8 cellular contexts compared by ENCODE assay signal in the genomic region with DNA sequence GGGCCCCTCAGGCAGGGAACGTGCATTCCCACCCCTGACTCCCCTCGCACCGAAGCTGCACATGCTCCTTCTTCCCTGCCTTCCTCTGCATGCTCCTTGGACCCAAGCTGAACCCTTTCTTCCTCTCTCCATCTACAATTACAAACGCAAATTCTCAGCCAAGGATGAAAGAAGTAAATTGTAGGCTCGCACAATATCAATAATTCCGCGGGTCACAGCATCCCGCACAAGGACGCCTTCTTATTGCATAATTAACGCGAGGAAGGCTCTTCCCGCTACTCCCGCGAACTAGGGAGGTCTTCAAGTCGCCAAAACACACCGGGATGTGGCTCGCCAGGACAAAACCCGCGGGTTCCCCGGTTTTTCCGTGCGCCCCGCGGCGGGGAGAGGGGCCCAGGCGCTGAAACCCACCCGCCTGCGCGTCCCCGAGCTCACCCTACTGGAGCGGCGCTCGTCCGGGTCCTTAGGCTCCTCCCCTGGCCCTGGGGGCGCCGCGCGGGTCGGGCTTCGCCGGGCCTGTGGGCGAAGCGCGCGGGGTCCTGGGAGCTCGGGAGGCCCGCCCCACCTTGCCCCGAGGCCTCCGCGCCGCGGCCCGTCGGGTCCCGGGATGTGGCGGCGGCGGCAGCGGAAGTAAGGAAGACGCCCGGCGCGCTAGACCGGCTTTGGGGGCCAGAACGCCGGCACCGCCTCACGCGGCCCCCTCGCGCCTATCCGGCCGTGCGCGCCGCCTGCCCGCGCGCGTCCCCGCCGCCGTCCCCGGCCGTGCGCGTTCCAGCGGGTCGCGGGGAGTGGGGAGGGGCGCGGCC. TPM values are rescaled to one million over a fixed set of nuclear protein-coding genes. Genes with fewer than 3 reads are reported as not detected.
A peak's percentile ranks its signal among the peaks of the same experiment; 100 is the strongest.
DNase-seq lines count a peak whose midpoint lies in the region; ATAC-seq and TF ChIP-seq lines count a peak whose summit lies in the region.

A gene with protein sequence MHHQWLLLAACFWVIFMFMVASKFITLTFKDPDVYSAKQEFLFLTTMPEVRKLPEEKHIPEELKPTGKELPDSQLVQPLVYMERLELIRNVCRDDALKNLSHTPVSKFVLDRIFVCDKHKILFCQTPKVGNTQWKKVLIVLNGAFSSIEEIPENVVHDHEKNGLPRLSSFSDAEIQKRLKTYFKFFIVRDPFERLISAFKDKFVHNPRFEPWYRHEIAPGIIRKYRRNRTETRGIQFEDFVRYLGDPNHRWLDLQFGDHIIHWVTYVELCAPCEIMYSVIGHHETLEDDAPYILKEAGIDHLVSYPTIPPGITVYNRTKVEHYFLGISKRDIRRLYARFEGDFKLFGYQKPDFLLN (minus strand): TSS at position 730 of the 806 bp plus-strand sequence. CDS start 10,993 bp downstream, outside the sequence.

- peak; percentile 36 for DNase-seq in NCI-H1436 (lab: John Stamatoyannopoulos, UW)
- DNase-seq in NCI-H1436 treated with DMSO at 0.1 percent for 48 hours (lab: John Stamatoyannopoulos, UW): no peak
- peak; percentile 59 for DNase-seq in NCI-H2171 (lab: John Stamatoyannopoulos, UW)
- peak; percentile 32 to 37 for DNase-seq in activated CD4-positive, alpha-beta T cell treated with anti-CD3 and anti-CD28 coated beads, Interleukin-2, amount 50 U/mL, for 24 hours (ENCODE audit: low read depth in 1 of 2, low spot score in 1 of 2)
- peak; percentile 63 for DNase-seq in dermis blood vessel endothelial cell
- DNase-seq in right lobe of liver: peak in 1 of 3 donors; percentile 45
- DNase-seq in stimulated activated CD4-positive, alpha-beta T cell treated with anti-CD3 and anti-CD28 coated beads, Interleukin-4, amount 100 ng/mL, for 48 hours (ENCODE audit: low read depth in 2 of 2): peak; percentile 42 to 56

- H3K9me3 ChIP-seq in right lobe of liver: no peaks in the 10 kb centered on the region

- H3K27me3 ChIP-seq in right lobe of liver: no peaks in the 10 kb centered on the region

- ATAC-seq in HG02870 (IDR thresholded peaks at IDR 0.05; ENCODE audit: unreplicated experiment) (peak; percentile 82), right lobe of liver (peak; percentile 78 to 85 (median 82))

- no peak for TF ChIP-seq CTCF in right lobe of liver (IDR thresholded peaks at IDR 0.05)

- intact Hi-C loops in right lobe of liver (cut with DNase I): no loop called here

- TF ChIP-seq POLR2A in right lobe of liver (IDR thresholded peaks at IDR 0.05): no peak

- under 1% methylated on average over 26 of the region's 92 CpGs for WGBS in right lobe of liver (ENCODE audit: insufficient coverage, low coverage, low lambda C conversion rate, missing lambda C conversion rate)

- H3K4me1 ChIP-seq in right lobe of liver: no peaks in the 10 kb centered on the region

- H3K27ac ChIP-seq in right lobe of liver: no peak within 1 kb of the TSS

- no peaks in the 10 kb centered on the region for H3K36me3 ChIP-seq in right lobe of liver

- peak within 1 kb of the TSS; percentile 49 to 64 (median 56) for H3K4me3 ChIP-seq in right lobe of liver

RNA-seq across cellular contexts. Expression of the gene that starts here (rescaled TPM):
- total RNA-seq in dermis blood vessel endothelial cell (12.2 and 12.6 TPM in 2 replicates), right lobe of liver (under 1 TPM; 0.19 to 0.88 (median 0.50) TPM)

Comparison
In these comparisons a context has a peak if more than half of its experiments do, and no peak if none do; other contexts are left out.
1. Peak in ATAC-seq and H3K4me3 ChIP-seq in right lobe of liver; RNA of the gene not detected or under 1 TPM.